8 cellular contexts compared by ENCODE assay signal in genomic region chr4:76950052-76950845, GRCh38. TPM values are rescaled to one million over a fixed set of nuclear protein-coding genes. Genes with fewer than 3 reads are reported as not detected.
DNase-seq lines count a peak whose midpoint lies in the region; ATAC-seq and TF ChIP-seq lines count a peak whose summit lies in the region.

No MANE protein-coding gene starts in this region.

- peak overlapping the region; percentile 82 to 83 for H3K4me3 ChIP-seq in Panc1 (ENCODE audit: low read depth in 2 of 2, low read length in 2 of 2)
- peak overlapping the region; percentile 71 to 94 for H3K4me3 ChIP-seq in foreskin fibroblast (ENCODE audit: low read depth in 1 of 2, low read length in 2 of 2)
- H3K4me3 ChIP-seq in thymus (ENCODE audit: low read length) = peak overlapping the region; percentile 60

- DNase-seq in SIG-M5 treated with dmso at 0.1 percent for 504 hours (lab: John Stamatoyannopoulos, UW; ENCODE audit: unreplicated experiment) (peak; percentile 28), SIG-M5 (lab: John Stamatoyannopoulos, UW) (no peak), Panc1 (ENCODE audit: low read depth, low spot score) (no peak), foreskin fibroblast (peak; percentile 33 to 67), neural crest cell (ENCODE audit: low read depth, low spot score) (peak; percentile 45)
- DNase-seq in activated effector memory CD4-positive, alpha-beta T cell treated with Interleukin-2 at 50 U/mL for 16 hours = peak; percentile 27

- no peak for TF ChIP-seq CTCF in Panc1 (IDR thresholded peaks at IDR 0.05)
- no peak for TF ChIP-seq CTCF in foreskin fibroblast (IDR thresholded peaks at IDR 0.05; ENCODE audit: low read depth, low read length)
- no peak for TF ChIP-seq CTCF in neural crest cell (conservative IDR thresholded peaks at IDR 0.05)

- intact Hi-C loops in Panc1 (cut with micrococcal nuclease; ENCODE audit: unreplicated experiment) = no loop called here

- peaks cover 8% of the 10 kb centered on the region for H3K36me3 Mint-ChIP-seq in neural crest cell (ENCODE audit: low read depth)

- no TSS peak for BruUV-seq in Panc1 (replicated peaks; lab: Mats Ljungman, UMichigan)

- peak overlapping the region; percentile 97 for H3K27ac Mint-ChIP-seq in neural crest cell (ENCODE audit: unreplicated experiment)

- in situ Hi-C loops in Panc1 (cut with HindIII; ENCODE audit: low pct_unique_long_range_greater_than_20kb, low sequenced_read_pairs) = no loop called here

- H3K27me3 Mint-ChIP-seq in neural crest cell (ENCODE audit: low read depth) = no peaks in the 10 kb centered on the region

- H3K4me1 ChIP-seq in Panc1 (ENCODE audit: control insufficient read depth, insufficient read depth, low read length) = peaks cover 12% of the 10 kb centered on the region
- peaks cover 3% of the 10 kb centered on the region for H3K4me1 ChIP-seq in thymus (ENCODE audit: control insufficient read depth, insufficient read depth, low read length)

- H3K9me3 Mint-ChIP-seq in neural crest cell = no peaks in the 10 kb centered on the region

- WGBS in thymus = under 1% methylated on average over 64 of the region's 64 CpGs

- CTCF ChIA-PET in Panc1 (lab: Charles Lee) = interaction anchor here (0.6 kb wide), 1 partner anchor 30 kb away, joined by 3 read pairs; no protein-coding TSS in a partner anchor

- H3K27me3 ChIP-seq in Panc1 (ENCODE audit: control insufficient read depth, insufficient read depth, low read length) (no peaks in the 10 kb centered on the region), thymus (ENCODE audit: control insufficient read depth, insufficient read depth) (peaks cover 3% of the 10 kb centered on the region)

- H3K9me3 ChIP-seq in Panc1 (ENCODE audit: control insufficient read depth, insufficient read depth, low read depth, low read length) (no peaks in the 10 kb centered on the region), thymus (ENCODE audit: control insufficient read depth) (no peaks in the 10 kb centered on the region)

- H3K4me3 Mint-ChIP-seq in neural crest cell = peak overlapping the region; percentile 90

- H3K27ac ChIP-seq in Panc1 (ENCODE audit: low read length) (peak overlapping the region; percentile 79), thymus (ENCODE audit: low read depth) (peak overlapping the region; percentile 1)

- no peaks in the 10 kb centered on the region; the same call in 1 of the 2 replicates for H3K36me3 ChIP-seq in Panc1 (ENCODE audit: control insufficient read depth, insufficient read depth, low read length)
- H3K36me3 ChIP-seq in thymus (ENCODE audit: control insufficient read depth, insufficient read depth) = no peaks in the 10 kb centered on the region

- ATAC-seq in HG02970 (IDR thresholded peaks at IDR 0.05; ENCODE audit: low FRiP score, unreplicated experiment) (peak; percentile 20), Panc1 (peak; percentile 46)

- POLR2A ChIA-PET in Panc1 (lab: Charles Lee) = no interaction called here

- peaks cover 71% of the 10 kb centered on the region for H3K4me1 Mint-ChIP-seq in neural crest cell

RNA-seq across cellular contexts. Expression of gene SEPTIN11, which starts 0.7 kb away (rescaled TPM):
- total RNA-seq in Panc1 (2021; ENCODE audit: unreplicated experiment) (103 TPM), neural crest cell (187 and 192 TPM in 2 replicates)
- polyA plus RNA-seq in Panc1 (2012; ENCODE audit: insufficient read length) = 38.8 TPM
- 21.6 TPM for polyA plus RNA-seq in thymus

RNA-seq across cellular contexts. Expression of gene SOWAHB, which starts 52.3 kb away (rescaled TPM):
- 4.0 TPM for total RNA-seq in Panc1 (2021; ENCODE audit: unreplicated experiment)
- polyA plus RNA-seq in Panc1 (2012; ENCODE audit: insufficient read length) = 1.9 TPM
- not detected in 2 replicates for total RNA-seq in neural crest cell
- polyA plus RNA-seq in thymus = 0.37 TPM

Comparison
In these comparisons a context has a peak if more than half of its experiments do, and no peak if none do; other contexts are left out.
1. DNase-seq: peak in SIG-M5 treated with dmso at 0.1 percent for 504 hours (single experiment), activated effector memory CD4-positive, alpha-beta T cell treated with Interleukin-2 at 50 U/mL for 16 hours (single experiment), foreskin fibroblast (2 of 2) and neural crest cell (single experiment); none in SIG-M5 (single experiment) and Panc1 (single experiment).
2. Peak in every context shown above with its lines, with median percentiles within 50 percentile points of each other: H3K4me3 ChIP-seq.